In genomic region chr14:79373451-79373850, GRCh38 we compare ENCODE assay signal across 37 cellular contexts.
"Had no signal": no experiment of that assay in that cellular context is flagged by ENCODE, and none has a peak within 500 bp of the region (broad histone marks: within the 10 kb centered on the region; RNA-seq: fewer than 3 reads in every experiment).

No MANE protein-coding gene starts in this region.

- H3K9me3 Mint-ChIP-seq: activated T-helper 1 cell treated with anti-CD3 and anti-CD28 coated beads, Interleukin-12 subunit alpha, Interleukin-12 subunit beta, Interleukin-2, Interleukin-4 antibody, amounts not matched to agents 30 ng/mL and 10 ng/mL and 1 ng/mL, durations not matched to agents 14 hours and 24 hours and 36 hours; dendritic cell treated with granulocyte-macrophage colony-stimulating factor and Interleukin-4, amounts not matched to agents 40 ng/mL and 50 ng/mL, for 4 days; endodermal cell had no signal

- ATAC-seq: activated CD4-positive, CD25-positive, alpha-beta regulatory T cell treated with anti-CD3 and anti-CD28 coated beads, Interleukin-2, amount 50 U/mL, for 24 hours; activated CD8-positive, alpha-beta memory T cell treated with anti-CD3 and anti-CD28 coated beads, Interleukin-2, amount 10 ng/mL, durations not matched to agents 7 days and 5 days; activated CD8-positive, alpha-beta T cell treated with anti-CD3 and anti-CD28 coated beads for 36 hours; foreskin keratinocyte; gastrocnemius medialis; heart right ventricle had no signal

- H3K4me3 Mint-ChIP-seq: activated B cell treated with CpG ODN at 0.5 μM for 24 hours; activated CD8-positive, alpha-beta memory T cell treated with anti-CD3 and anti-CD28 coated beads, Interleukin-2, amount 10 ng/mL, durations not matched to agents 7 days and 5 days; activated CD8-positive, alpha-beta T cell treated with anti-CD3 and anti-CD28 coated beads for 36 hours; activated naive CD8-positive, alpha-beta T cell; activated T-helper 1 cell treated with anti-CD3 and anti-CD28 coated beads, Interleukin-12 subunit alpha, Interleukin-12 subunit beta, Interleukin-2, Interleukin-4 antibody, amounts not matched to agents 30 ng/mL and 10 ng/mL and 1 ng/mL, durations not matched to agents 14 hours and 24 hours and 36 hours; central memory CD8-positive, alpha-beta T cell; dendritic cell treated with granulocyte-macrophage colony-stimulating factor and Interleukin-4, amounts not matched to agents 40 ng/mL and 50 ng/mL, for 4 days; endodermal cell; T-helper 2 cell treated with Interferon-gamma antibody and Interleukin-4, amounts not matched to agents 5 μg/mL and 100 μg/mL, for 36 hours had no signal

- H3K4me2 ChIP-seq: hepatocyte had no signal

- H3K27ac ChIP-seq: brain microvascular endothelial cell, coronary artery, esophagus muscularis mucosa, foreskin keratinocyte, gastrocnemius medialis, heart right ventricle, hepatocyte, WERI-Rb-1 had no signal

- H3K36me3 ChIP-seq: brain microvascular endothelial cell, esophagus muscularis mucosa, gastrocnemius medialis, heart right ventricle, WERI-Rb-1 had no signal

- H3K4me3 ChIP-seq: coronary artery, dorsolateral prefrontal cortex, esophagus muscularis mucosa, gastrocnemius medialis, heart right ventricle, hepatocyte had no signal

- H3K9me3 ChIP-seq: esophagus muscularis mucosa, gastrocnemius medialis had no signal

- DNase-seq: activated B cell treated with CpG ODN at 0.5 μM for 24 hours; activated CD4-positive, alpha-beta T cell treated with anti-CD3 and anti-CD28 coated beads for 48 hours; activated CD4-positive, alpha-beta T cell treated with anti-CD3 and anti-CD28 coated beads, Interleukin-2, amount 50 U/mL, for 1 hour; activated CD4-positive, alpha-beta T cell treated with anti-CD3 and anti-CD28 coated beads, Interleukin-2, amount 50 U/mL, for 48 hours; activated CD8-positive, alpha-beta memory T cell treated with anti-CD3 and anti-CD28 coated beads, Interleukin-2, amount 10 ng/mL, durations not matched to agents 7 days and 5 days; activated CD8-positive, alpha-beta memory T cell treated with anti-CD3 and anti-CD28 coated beads, Interleukin-2, amount 50 U/mL, for 4 hours; activated CD8-positive, alpha-beta T cell treated with anti-CD3 and anti-CD28 coated beads for 36 hours; activated gamma-delta T cell treated with Interleukin-2 at 50 U/mL for 16 hours; activated naive CD4-positive, alpha-beta T cell treated with anti-CD3 and anti-CD28 coated beads, Interleukin-2, amount 50 U/mL, for 16 hours; activated naive CD4-positive, alpha-beta T cell treated with Interleukin-2 at 50 U/mL for 16 hours; activated T-cell treated with anti-CD3 and anti-CD28 coated beads, Interleukin-2, amount 50 U/mL, for 1 hour; activated T-cell treated with anti-CD3 and anti-CD28 coated beads, Interleukin-2, amount 50 U/mL, for 48 hours; amniotic stem cell; anterior cingulate cortex; brain microvascular endothelial cell; dorsolateral prefrontal cortex; effector memory CD4-positive, alpha-beta T cell; endodermal cell; erythroblast; foreskin keratinocyte; gastrocnemius medialis; glutamatergic neuron; heart right ventricle; T1000; WERI-Rb-1 had no signal

- H3K4me1 Mint-ChIP-seq: activated B cell treated with CpG ODN at 0.5 μM for 24 hours; activated CD8-positive, alpha-beta memory T cell treated with anti-CD3 and anti-CD28 coated beads, Interleukin-2, amount 10 ng/mL, durations not matched to agents 7 days and 5 days; central memory CD8-positive, alpha-beta T cell had no signal

- H2AFZ ChIP-seq: hepatocyte had no signal

- H3K4me1 ChIP-seq: foreskin keratinocyte, gastrocnemius medialis, heart right ventricle had no signal

- FAIRE-seq: astrocyte, bronchial epithelial cell had no signal

- H3K36me3 Mint-ChIP-seq: activated CD8-positive, alpha-beta memory T cell treated with anti-CD3 and anti-CD28 coated beads, Interleukin-2, amount 10 ng/mL, durations not matched to agents 7 days and 5 days; activated naive CD8-positive, alpha-beta T cell had no signal

- H3K27me3 Mint-ChIP-seq: activated B cell treated with CpG ODN at 0.5 μM for 24 hours; activated CD8-positive, alpha-beta memory T cell treated with anti-CD3 and anti-CD28 coated beads, Interleukin-2, amount 10 ng/mL, durations not matched to agents 7 days and 5 days; activated CD8-positive, alpha-beta T cell treated with anti-CD3 and anti-CD28 coated beads for 36 hours; activated naive CD8-positive, alpha-beta T cell; central memory CD8-positive, alpha-beta T cell; dendritic cell treated with granulocyte-macrophage colony-stimulating factor and Interleukin-4, amounts not matched to agents 40 ng/mL and 50 ng/mL, for 4 days had no signal

- H3K79me2 ChIP-seq: hepatocyte had no signal

- H3K27me3 ChIP-seq: brain microvascular endothelial cell, dorsolateral prefrontal cortex, esophagus muscularis mucosa, foreskin keratinocyte, gastrocnemius medialis, heart right ventricle, hepatocyte had no signal

- H3K27ac Mint-ChIP-seq: activated B cell treated with CpG ODN at 0.5 μM for 24 hours; activated CD8-positive, alpha-beta memory T cell treated with anti-CD3 and anti-CD28 coated beads, Interleukin-2, amount 10 ng/mL, durations not matched to agents 7 days and 5 days; activated CD8-positive, alpha-beta T cell treated with anti-CD3 and anti-CD28 coated beads for 36 hours; activated naive CD8-positive, alpha-beta T cell; activated T-helper 1 cell treated with anti-CD3 and anti-CD28 coated beads, Interleukin-12 subunit alpha, Interleukin-12 subunit beta, Interleukin-2, Interleukin-4 antibody, amounts not matched to agents 30 ng/mL and 10 ng/mL and 1 ng/mL, durations not matched to agents 14 hours and 24 hours and 36 hours; activated T-helper 2 cell treated with anti-CD3 and anti-CD28 coated beads, Interferon-gamma antibody, Interleukin-2, Interleukin-4, amounts not matched to agents 10 μg/mL and 5 μg/mL and 100 μg/mL, durations not matched to agents 14 hours and 24 hours and 36 hours; dendritic cell treated with granulocyte-macrophage colony-stimulating factor and Interleukin-4, amounts not matched to agents 40 ng/mL and 50 ng/mL, for 4 days; endodermal cell; T-helper 2 cell treated with Interferon-gamma antibody and Interleukin-4, amounts not matched to agents 5 μg/mL and 100 μg/mL, for 36 hours had no signal
